Comparison of ENCODE assay signal across 8 cellular contexts in genomic region chr1:219173434-219173757, GRCh38. TPM values are rescaled to one million over a fixed set of nuclear protein-coding genes. Genes with fewer than 3 reads are reported as not detected.
A peak's percentile ranks its signal among the peaks of the same experiment; 100 is the strongest.
DNase-seq lines count a peak whose midpoint lies in the region; ATAC-seq, FAIRE-seq and TF ChIP-seq lines count a peak whose summit lies in the region.

No MANE protein-coding gene starts in this region.

- no peak for DNase-seq in astrocyte (ENCODE audit: low read depth)
- no peak for DNase-seq in T-helper 9 cell
- no peak for DNase-seq in activated CD8-positive, alpha-beta memory T cell treated with anti-CD3 and anti-CD28 coated beads for 24 hours
- DNase-seq in DMS79 treated with DMSO at 0.1 percent for 48 hours (lab: John Stamatoyannopoulos, UW) = no peak

- FAIRE-seq in astrocyte (lab: Jason Lieb, UNC) = no peak

- no peaks in the 10 kb centered on the region for H3K9me3 ChIP-seq in astrocyte (ENCODE audit: insufficient read depth, low read depth, low read length)
- H3K9me3 ChIP-seq in muscle layer of duodenum (ENCODE audit: control insufficient read depth in 1 of 2, low read length in 2 of 2) = no peaks in the 10 kb centered on the region

- peak overlapping the region; percentile 64 for H3K27ac Mint-ChIP-seq in astrocyte (ENCODE audit: unreplicated experiment)

- peaks cover 30% of the 10 kb centered on the region for H3K79me2 ChIP-seq in astrocyte (ENCODE audit: insufficient read depth, low read length)

- H3K9me3 Mint-ChIP-seq in astrocyte (ENCODE audit: unreplicated experiment) = no peaks in the 10 kb centered on the region

- no peaks in the 10 kb centered on the region for H3K27me3 Mint-ChIP-seq in astrocyte (ENCODE audit: low read depth, unreplicated experiment)

- H3K4me3 ChIP-seq in astrocyte (ENCODE audit: insufficient read depth, low read depth, low read length) (peak overlapping the region; percentile 80), muscle layer of duodenum (ENCODE audit: low read depth in 1 of 2, low read length in 2 of 2) (peak overlapping the region; percentile 75 to 76)

- peak overlapping the region; percentile 92 for H3K9ac ChIP-seq in astrocyte (ENCODE audit: low read length)

- H3K27me3 ChIP-seq in astrocyte (ENCODE audit: insufficient read depth, low read length) (no peaks in the 10 kb centered on the region), muscle layer of duodenum (ENCODE audit: low read depth, low read length) (no peaks in the 10 kb centered on the region)

- peak overlapping the region; percentile 92 for H3K4me2 ChIP-seq in astrocyte (ENCODE audit: low read length)

- H3K4me1 ChIP-seq in astrocyte (ENCODE audit: insufficient read depth, low read length) (peaks cover 17% of the 10 kb centered on the region), muscle layer of duodenum (ENCODE audit: control insufficient read depth in 1 of 2, insufficient read depth in 2 of 2, low read length in 2 of 2) (peaks cover 7 to 8% of the 10 kb centered on the region in 2 donors)

- H3K4me3 Mint-ChIP-seq in astrocyte (ENCODE audit: unreplicated experiment) = peak overlapping the region; percentile 99

- ATAC-seq in GM18873 (IDR thresholded peaks at IDR 0.05; ENCODE audit: low FRiP score, unreplicated experiment) (peak; percentile 61), HG03139 (IDR thresholded peaks at IDR 0.05; ENCODE audit: unreplicated experiment) (peak; percentile 0), HG03565 (IDR thresholded peaks at IDR 0.05; ENCODE audit: unreplicated experiment) (no peak)

- H2AFZ ChIP-seq in astrocyte (ENCODE audit: low read depth, low read length) = peak overlapping the region; percentile 62

- TF ChIP-seq CTCF in astrocyte (IDR thresholded peaks at IDR 0.05; ENCODE audit: insufficient read depth, low read depth, low read length) = no peak

- peak overlapping the region; percentile 94 for H3K27ac ChIP-seq in astrocyte (ENCODE audit: low read depth, low read length)
- H3K27ac ChIP-seq in muscle layer of duodenum (ENCODE audit: low read length) = peak overlapping the region; percentile 83

- H3K36me3 ChIP-seq in astrocyte (ENCODE audit: insufficient read depth, low read length) (no peaks in the 10 kb centered on the region), muscle layer of duodenum (ENCODE audit: control insufficient read depth in 1 of 2, insufficient read depth in 2 of 2, low read length in 2 of 2) (no peaks in the 10 kb centered on the region)

- H4K20me1 ChIP-seq in astrocyte (ENCODE audit: insufficient read depth, low read length) = no peaks in the 10 kb centered on the region

- H3K4me1 Mint-ChIP-seq in astrocyte (ENCODE audit: low read depth, unreplicated experiment) = peaks cover 10% of the 10 kb centered on the region

- peaks cover 2% of the 10 kb centered on the region for H3K36me3 Mint-ChIP-seq in astrocyte (ENCODE audit: low read depth, unreplicated experiment)

RNA-seq across cellular contexts. Expression of gene LYPLAL1, which starts 0.3 kb away (rescaled TPM):
- 25.6 and 26.1 TPM in 2 replicates for total RNA-seq in astrocyte
